ENCODE assay signal across 8 cellular contexts in genomic region chr2:148874868-148875341, GRCh38. TPM values are rescaled to one million over a fixed set of nuclear protein-coding genes. Genes with fewer than 3 reads are reported as not detected.
DNase-seq lines count a peak whose midpoint lies in the region; ATAC-seq and TF ChIP-seq lines count a peak whose summit lies in the region.

TSS of gene KIF5C (plus strand) at chr2:148875227. CDS start at chr2:148875618, 391 bp downstream.

- peak within 1 kb of the TSS; percentile 94 for H2AFZ ChIP-seq in OCI-LY1 (ENCODE audit: low read length)

- H3K27ac Mint-ChIP-seq in naive B cell, result peak within 1 kb of the TSS in 4 of 6 donors; percentile 25 to 94 (median 61)
- peak within 1 kb of the TSS; percentile 81 for H3K27ac Mint-ChIP-seq in stimulated activated effector memory CD8-positive, alpha-beta T cell treated with anti-CD3 and anti-CD28 coated beads, Interleukin-12 subunit alpha, Interleukin-12 subunit beta, amount 100 ng/mL, for 72 hours

- H3K9me3 Mint-ChIP-seq in naive B cell, result peaks cover 0 to 6% (median 0%) of the 10 kb centered on the region in 7 donors
- H3K9me3 Mint-ChIP-seq in stimulated activated effector memory CD8-positive, alpha-beta T cell treated with anti-CD3 and anti-CD28 coated beads, Interleukin-12 subunit alpha, Interleukin-12 subunit beta, amount 100 ng/mL, for 72 hours, result no peaks in the 10 kb centered on the region

- no peaks in the 10 kb centered on the region for H3K79me2 ChIP-seq in OCI-LY1 (ENCODE audit: insufficient read depth, low read length)

- DNase-seq in CD1c-positive myeloid dendritic cell (ENCODE audit: extremely low spot score) (peak; percentile 72), HK-2 (ENCODE audit: unreplicated experiment) (peak; percentile 93), esophagus squamous epithelium (lab: John Stamatoyannopoulos, UW) (peak; percentile 27), naive B cell (peak; percentile 68)
- peak; percentile 92 to 93 for DNase-seq in activated T-cell treated with anti-CD3 and anti-CD28 coated beads, Interleukin-2, amount 50 U/mL, for 48 hours
- DNase-seq in stimulated activated effector memory CD8-positive, alpha-beta T cell treated with anti-CD3 and anti-CD28 coated beads, Interleukin-12 subunit alpha, Interleukin-12 subunit beta, amount 100 ng/mL, for 72 hours (ENCODE audit: low spot score in 2 of 2), result peak; percentile 77 to 88

- peak within 1 kb of the TSS; percentile 72 for H3K4me2 ChIP-seq in OCI-LY1 (ENCODE audit: low read length)

- peak; percentile 96 for ATAC-seq in GM19467 (IDR thresholded peaks at IDR 0.05; ENCODE audit: unreplicated experiment)
- peak; percentile 90 for ATAC-seq in naive B cell (ENCODE audit: low read depth in 2 of 2)
- peak; percentile 89 for ATAC-seq in stimulated activated effector memory CD8-positive, alpha-beta T cell treated with anti-CD3 and anti-CD28 coated beads, Interleukin-12 subunit alpha, Interleukin-12 subunit beta, amount 100 ng/mL, for 72 hours

- H3K4me1 Mint-ChIP-seq in naive B cell, result peaks cover 12 to 22% (median 12%) of the 10 kb centered on the region in 3 donors
- H3K4me1 Mint-ChIP-seq in stimulated activated effector memory CD8-positive, alpha-beta T cell treated with anti-CD3 and anti-CD28 coated beads, Interleukin-12 subunit alpha, Interleukin-12 subunit beta, amount 100 ng/mL, for 72 hours, result peaks cover 22% of the 10 kb centered on the region

- H3K9ac ChIP-seq in OCI-LY1 (ENCODE audit: low read length), result peak within 1 kb of the TSS; percentile 60; the same call in 1 of the 2 replicates

- peaks cover 39 to 67% (median 64%) of the 10 kb centered on the region in 3 donors for H3K27me3 Mint-ChIP-seq in naive B cell

- no peaks in the 10 kb centered on the region for H4K20me1 ChIP-seq in OCI-LY1 (ENCODE audit: insufficient read depth, low read length)

- H3F3A ChIP-seq in OCI-LY1 (ENCODE audit: insufficient read depth, low read length), result no peaks in the 10 kb centered on the region; the same call in 1 of the 2 replicates

- no peaks in the 10 kb centered on the region for H3K36me3 Mint-ChIP-seq in naive B cell
- no peaks in the 10 kb centered on the region for H3K36me3 Mint-ChIP-seq in stimulated activated effector memory CD8-positive, alpha-beta T cell treated with anti-CD3 and anti-CD28 coated beads, Interleukin-12 subunit alpha, Interleukin-12 subunit beta, amount 100 ng/mL, for 72 hours

- H3K9me3 ChIP-seq in OCI-LY1 (ENCODE audit: low read length) (no peaks in the 10 kb centered on the region), esophagus squamous epithelium (peaks cover 0 to under 1% (median 0%) of the 10 kb centered on the region in 3 donors)

- H3K4me3 ChIP-seq in OCI-LY1 (ENCODE audit: low read depth, low read length, poor library complexity, severe bottlenecking) (peak within 1 kb of the TSS; percentile 74), esophagus squamous epithelium (peak within 1 kb of the TSS; percentile 31 to 70 (median 42))

- H3K4me1 ChIP-seq in OCI-LY1 (ENCODE audit: insufficient read depth, low read length, severe bottlenecking) (peaks cover 17% of the 10 kb centered on the region), esophagus squamous epithelium (peaks cover 15 to 29% (median 21%) of the 10 kb centered on the region in 3 donors)

- H3K27me3 ChIP-seq in OCI-LY1 (ENCODE audit: insufficient read depth, low read length) (no peaks in the 10 kb centered on the region; the same call in 1 of the 2 replicates), esophagus squamous epithelium (peaks cover 9 to 81% (median 21%) of the 10 kb centered on the region in 4 donors)

- no peak within 1 kb of the TSS for H3K27ac ChIP-seq in OCI-LY1 (ENCODE audit: low read depth, low read length, poor library complexity, severe bottlenecking)
- H3K27ac ChIP-seq in esophagus squamous epithelium, result no peak within 1 kb of the TSS

- TF ChIP-seq CTCF in OCI-LY1 (IDR thresholded peaks at IDR 0.05; ENCODE audit: low read length) (no peak), esophagus squamous epithelium (IDR thresholded peaks at IDR 0.05) (no peak)

- no peak for TF ChIP-seq POLR2A in esophagus squamous epithelium (IDR thresholded peaks at IDR 0.05)

- no peaks in the 10 kb centered on the region for H3K9me2 ChIP-seq in OCI-LY1 (ENCODE audit: low read depth, low read length)

- peak within 1 kb of the TSS; percentile 79 to 92 (median 84) for H3K4me3 Mint-ChIP-seq in naive B cell
- H3K4me3 Mint-ChIP-seq in stimulated activated effector memory CD8-positive, alpha-beta T cell treated with anti-CD3 and anti-CD28 coated beads, Interleukin-12 subunit alpha, Interleukin-12 subunit beta, amount 100 ng/mL, for 72 hours, result peak within 1 kb of the TSS; percentile 80

- intact Hi-C loops in esophagus squamous epithelium (cut with DNase I), result no loop called here

- 0 to 8% methylated on average over 4 to 5 of the region's 39 CpGs for WGBS in esophagus squamous epithelium, 2 donors

- H3K36me3 ChIP-seq in OCI-LY1 (ENCODE audit: insufficient read depth, low read length) (no peaks in the 10 kb centered on the region), esophagus squamous epithelium (no peaks in the 10 kb centered on the region)

RNA-seq across cellular contexts. Expression of gene KIF5C, which starts in this region (rescaled TPM):
- 1 to 10 TPM in 1 of 4 donors, under 1 TPM in 2, not detected in 1; 0.09 to 2.3 (median 0.41) TPM for total RNA-seq in esophagus squamous epithelium
- polyA plus RNA-seq in naive B cell (ENCODE audit: low read depth in 6 of 6), result under 1 TPM in 5 of 6 donors, not detected in 1; 0.31 to 0.83 (median 0.50) TPM

Comparison
In these comparisons a context has a peak if more than half of its experiments do, and no peak if none do; other contexts are left out.
1. Peak in DNase-seq and ATAC-seq in naive B cell; RNA of the gene not detected or under 1 TPM.
2. DNase-seq: peak in every context shown above with its lines; median percentile 93 in HK-2; 92 in activated T-cell treated with anti-CD3 and anti-CD28 coated beads, Interleukin-2, amount 50 U/mL, for 48 hours; 82 in stimulated activated effector memory CD8-positive, alpha-beta T cell treated with anti-CD3 and anti-CD28 coated beads, Interleukin-12 subunit alpha, Interleukin-12 subunit beta, amount 100 ng/mL, for 72 hours; 72 in CD1c-positive myeloid dendritic cell; 68 in naive B cell; 27 in esophagus squamous epithelium.